ENCODE assay signal across 8 cellular contexts in genomic region chr1:15584489-15585363, GRCh38. TPM values are rescaled to one million over a fixed set of nuclear protein-coding genes. Genes with fewer than 3 reads are reported as not detected.
DNase-seq lines count a peak whose midpoint lies in the region; ATAC-seq and TF ChIP-seq lines count a peak whose summit lies in the region.

Gene AGMAT, minus strand, starts transcription at chr1:15585051. Its CDS starts 84 bp downstream, at chr1:15584967.

- H3K9ac ChIP-seq in endodermal cell (ENCODE audit: extremely low read depth, low read length, poor library complexity, severe bottlenecking): peak within 1 kb of the TSS; percentile 41
- H3K9ac ChIP-seq in subcutaneous abdominal adipose tissue (ENCODE audit: low read length in 5 of 5): peak within 1 kb of the TSS in 1 of 5 donors; percentile 59

- H3K4me1 ChIP-seq in endodermal cell (ENCODE audit: control insufficient read depth, insufficient read depth, low read length): no peaks in the 10 kb centered on the region
- H3K4me1 ChIP-seq in subcutaneous abdominal adipose tissue (ENCODE audit: control insufficient read depth in 5 of 5, insufficient read depth in 5 of 5, low read length in 5 of 5): peaks cover 0 to 11% (median 9%) of the 10 kb centered on the region in 5 donors

- H3K27ac Mint-ChIP-seq in activated CD4-positive, alpha-beta memory T cell treated with anti-CD3 and anti-CD28 coated beads, Interleukin-2, amount 10 ng/mL, durations not matched to agents 7 days and 5 days: peak within 1 kb of the TSS; percentile 75
- H3K27ac Mint-ChIP-seq in endodermal cell (no peak within 1 kb of the TSS), naive B cell (peak within 1 kb of the TSS in 5 of 6 donors; percentile 74 to 81 (median 76))

- H3K4me1 Mint-ChIP-seq in activated CD4-positive, alpha-beta memory T cell treated with anti-CD3 and anti-CD28 coated beads, Interleukin-2, amount 10 ng/mL, durations not matched to agents 7 days and 5 days: peaks cover 25% of the 10 kb centered on the region
- peaks cover 2% of the 10 kb centered on the region for H3K4me1 Mint-ChIP-seq in endodermal cell
- peaks cover 12 to 44% (median 13%) of the 10 kb centered on the region in 3 donors for H3K4me1 Mint-ChIP-seq in naive B cell

- H3K4me3 ChIP-seq in AG04450 (ENCODE audit: low read depth, low read length) (peak within 1 kb of the TSS; percentile 47), endodermal cell (ENCODE audit: low read length) (peak within 1 kb of the TSS; percentile 71), subcutaneous abdominal adipose tissue (ENCODE audit: low read depth in 1 of 5, low read length in 5 of 5) (peak within 1 kb of the TSS in 4 of 5 donors; percentile 48 to 66 (median 52))

- H3K9me3 ChIP-seq in AG04450 (ENCODE audit: control insufficient read depth, insufficient read depth, low read length) (no peaks in the 10 kb centered on the region), endodermal cell (ENCODE audit: control insufficient read depth, low read length) (no peaks in the 10 kb centered on the region), subcutaneous abdominal adipose tissue (ENCODE audit: control insufficient read depth in 5 of 5, low read length in 5 of 5) (peaks cover 0 to 3% (median 0%) of the 10 kb centered on the region in 5 donors)

- 13 to 14% methylated on average over 36 to 68 of the region's 68 CpGs for WGBS in endodermal cell (ENCODE audit: insufficient coverage in 1 of 2, insufficient read length in 1 of 2), 2 experiments

- H3K27ac ChIP-seq in AG04450 (ENCODE audit: low read depth, low read length): no peak within 1 kb of the TSS
- no peak within 1 kb of the TSS for H3K27ac ChIP-seq in endodermal cell (ENCODE audit: low read depth, low read length)
- no peak within 1 kb of the TSS for H3K27ac ChIP-seq in subcutaneous abdominal adipose tissue (ENCODE audit: low read depth, low read length)

- no peaks in the 10 kb centered on the region for H3K36me3 ChIP-seq in endodermal cell (ENCODE audit: control insufficient read depth, insufficient read depth, low read length)
- H3K36me3 ChIP-seq in subcutaneous abdominal adipose tissue (ENCODE audit: control insufficient read depth in 5 of 5, insufficient read depth in 5 of 5, low read length in 5 of 5): no peaks in the 10 kb centered on the region

- H3K36me3 Mint-ChIP-seq in activated CD4-positive, alpha-beta memory T cell treated with anti-CD3 and anti-CD28 coated beads, Interleukin-2, amount 10 ng/mL, durations not matched to agents 7 days and 5 days (ENCODE audit: low read depth): peaks cover 26% of the 10 kb centered on the region
- H3K36me3 Mint-ChIP-seq in endodermal cell (ENCODE audit: low read depth): peaks cover 8% of the 10 kb centered on the region
- peaks cover 0 to 6% of the 10 kb centered on the region in 2 donors for H3K36me3 Mint-ChIP-seq in naive B cell

- no peaks in the 10 kb centered on the region for H3K27me3 Mint-ChIP-seq in activated CD4-positive, alpha-beta memory T cell treated with anti-CD3 and anti-CD28 coated beads, Interleukin-2, amount 10 ng/mL, durations not matched to agents 7 days and 5 days
- H3K27me3 Mint-ChIP-seq in endodermal cell (ENCODE audit: insufficient read depth): peaks cover 19% of the 10 kb centered on the region
- no peaks in the 10 kb centered on the region for H3K27me3 Mint-ChIP-seq in naive B cell

- ATAC-seq in GM19023 (IDR thresholded peaks at IDR 0.05; ENCODE audit: unreplicated experiment) (peak; percentile 62), naive B cell (ENCODE audit: low read depth in 2 of 2) (peak; percentile 84)

- TF ChIP-seq CTCF in AG04450 (IDR thresholded peaks at IDR 0.05; ENCODE audit: low read depth, low read length) (peak; percentile 43), endodermal cell (conservative IDR thresholded peaks at IDR 0.05) (peak; percentile 81)

- H3K9me3 Mint-ChIP-seq in activated CD4-positive, alpha-beta memory T cell treated with anti-CD3 and anti-CD28 coated beads, Interleukin-2, amount 10 ng/mL, durations not matched to agents 7 days and 5 days: no peaks in the 10 kb centered on the region
- H3K9me3 Mint-ChIP-seq in endodermal cell (peaks cover 5% of the 10 kb centered on the region), naive B cell (peaks cover 0 to 3% (median 0%) of the 10 kb centered on the region in 7 donors)

- H3K4me3 Mint-ChIP-seq in activated CD4-positive, alpha-beta memory T cell treated with anti-CD3 and anti-CD28 coated beads, Interleukin-2, amount 10 ng/mL, durations not matched to agents 7 days and 5 days: peak within 1 kb of the TSS; percentile 70
- H3K4me3 Mint-ChIP-seq in endodermal cell: peak within 1 kb of the TSS; percentile 54
- H3K4me3 Mint-ChIP-seq in naive B cell: peak within 1 kb of the TSS; percentile 79 to 92 (median 86)

- CTCF ChIA-PET in AG04450 (lab: Charles Lee): interaction anchor here (1.5 kb wide), 1 partner anchor 12 kb away, joined by 4 read pairs; no protein-coding TSS in a partner anchor
- CTCF ChIA-PET in activated CD4-positive, alpha-beta memory T cell treated with anti-CD3 and anti-CD28 coated beads, Interleukin-2, amount 10 ng/mL, durations not matched to agents 7 days and 5 days (lab: Charles Lee): interaction anchor here (0.6 to 1.2 kb wide), 2 partner anchors 19 to 453 kb away, joined by 3 read pairs; no protein-coding TSS in a partner anchor

- DNase-seq in AG04450 (ENCODE audit: low read depth, low spot score): no peak
- peak; percentile 51 for DNase-seq in LoVo (ENCODE audit: low spot score)
- DNase-seq in activated CD4-positive, alpha-beta memory T cell treated with anti-CD3 and anti-CD28 coated beads, Interleukin-2, amount 10 ng/mL, durations not matched to agents 7 days and 5 days: peak; percentile 63
- DNase-seq in endodermal cell: peak; percentile 96
- DNase-seq in naive B cell: peak; percentile 61
- no peak for DNase-seq in foreskin melanocyte

- H3K27me3 ChIP-seq in AG04450 (ENCODE audit: control insufficient read depth, insufficient read depth, low read length) (no peaks in the 10 kb centered on the region), endodermal cell (ENCODE audit: control insufficient read depth, insufficient read depth, low read length, poor library complexity, severe bottlenecking) (no peaks in the 10 kb centered on the region), subcutaneous abdominal adipose tissue (ENCODE audit: control insufficient read depth in 5 of 5, insufficient read depth in 4 of 5, low read length in 5 of 5) (peaks cover 0 to 3% (median 2%) of the 10 kb centered on the region in 5 donors)

- POLR2A ChIA-PET in AG04450 (lab: Yijun Ruan, JAX): no interaction called here
- POLR2A ChIA-PET in activated CD4-positive, alpha-beta memory T cell treated with anti-CD3 and anti-CD28 coated beads, Interleukin-2, amount 10 ng/mL, durations not matched to agents 7 days and 5 days (lab: Charles Lee): interaction anchor here (0.6 to 1.3 kb wide), 6 partner anchors 18 to 100 kb away, joined by 3 to 5 read pairs (median 4); partner anchors contain the start of gene DNAJC16

RNA-seq across cellular contexts. Expression of gene AGMAT, which starts in this region (rescaled TPM):
- polyA plus RNA-seq in AG04450 (2011; rRNA removed) (0.68 and 0.74 TPM in 2 replicates), naive B cell (ENCODE audit: low read depth in 6 of 6) (1 to 10 TPM; 2.4 to 7.4 (median 3.8) TPM)
- 0.64 and 0.74 TPM in 2 replicates for polyA minus RNA-seq in AG04450 (2011; rRNA and poly(A)+ RNA removed)
- 1 to 10 TPM; 7.9 to 8.4 TPM for total RNA-seq in activated CD4-positive, alpha-beta memory T cell treated with anti-CD3 and anti-CD28 coated beads, Interleukin-2, amount 10 ng/mL, durations not matched to agents 7 days and 5 days
- total RNA-seq in endodermal cell: 1 to 10 TPM; 3.8 to 4.4 TPM
- polyA plus RNA-seq in endodermal cell (2013, experiment 1 of 2): 1.0 TPM
- polyA plus RNA-seq in endodermal cell (2013, experiment 2 of 2): 0.83 TPM

Comparison
In these comparisons a context has a peak if more than half of its experiments do, and no peak if none do; other contexts are left out.
1. DNase-seq: peak in LoVo (single experiment), activated CD4-positive, alpha-beta memory T cell treated with anti-CD3 and anti-CD28 coated beads, Interleukin-2, amount 10 ng/mL, durations not matched to agents 7 days and 5 days (single experiment), endodermal cell (single experiment) and naive B cell (single experiment); none in AG04450 (single experiment) and foreskin melanocyte (single experiment).
2. Peak in every context shown above with its lines, with median percentiles within 50 percentile points of each other: H3K4me3 ChIP-seq and H3K4me3 Mint-ChIP-seq.